ENCODE assay signal across 9 cellular contexts in the genomic region with DNA sequence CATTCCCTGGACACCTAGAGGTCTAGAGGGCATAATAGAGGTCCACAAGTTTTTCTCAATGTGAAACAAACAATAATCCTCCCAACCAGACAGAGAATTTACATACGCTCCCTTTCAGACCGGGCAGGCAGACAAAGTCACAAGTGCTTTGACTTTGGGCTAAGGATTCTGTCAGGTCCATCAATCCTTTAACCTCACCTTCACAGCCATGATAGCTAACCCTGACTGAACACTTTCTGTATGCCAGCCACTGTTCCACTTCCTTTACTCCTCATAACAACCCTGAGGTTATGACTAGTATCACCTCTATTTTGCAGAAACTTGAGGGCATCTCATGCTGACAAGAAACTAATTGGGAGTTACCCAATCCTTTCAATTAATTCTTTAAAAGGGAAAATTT.
DNase-seq lines count a peak whose midpoint lies in the region; ATAC-seq, FAIRE-seq and TF ChIP-seq lines count a peak whose summit lies in the region.
"Had no signal": no experiment of that assay in that cellular context is flagged by ENCODE, and none has a peak within 500 bp of the region (broad histone marks: within the 10 kb centered on the region; RNA-seq: fewer than 3 reads in every experiment).

No MANE protein-coding gene starts in this region.

- H3K4me3 ChIP-seq in mononuclear cell (ENCODE audit: low read length) = peak overlapping the region; percentile 28
- H3K4me3 ChIP-seq in sigmoid colon = no peak overlapping the region
- no peak overlapping the region for H3K4me3 ChIP-seq in HepG2 (replicated peaks in 1 of 3; ENCODE audit: insufficient read depth in 1 of 3, low read depth in 2 of 3, low read length in 3 of 3)

- H3K27me3 Mint-ChIP-seq in IgD-negative memory B cell = no peaks in the 10 kb centered on the region

- TF ChIP-seq POLR2A in sigmoid colon (IDR thresholded peaks at IDR 0.05) = no peak
- TF ChIP-seq POLR2A in HepG2 (IDR thresholded peaks at IDR 0.05; ENCODE audit: insufficient read depth in 1 of 2, low read depth in 2 of 2, low read length in 2 of 2) = no peak

- peak overlapping the region; percentile 72 to 94 (median 82) for H3K27ac Mint-ChIP-seq in IgD-negative memory B cell

- H3K27ac ChIP-seq in sigmoid colon = no peak overlapping the region
- H3K27ac ChIP-seq in HepG2 (ENCODE audit: extremely low read length, insufficient read depth, low read length) = no peak overlapping the region

- TF ChIP-seq CTCF in sigmoid colon (IDR thresholded peaks at IDR 0.05) = no peak
- TF ChIP-seq CTCF in HepG2 (CRISPR knock-in tag; IDR thresholded peaks at IDR 0.05) = no peak

- WGBS in sigmoid colon, 2 donors = 50 to 69% methylated on average over 2 of the region's 2 CpGs
- WGBS in HepG2 (ENCODE audit: low lambda C conversion rate) = 25% methylated on average over 2 of the region's 2 CpGs

- POLR2A ChIA-PET in HepG2 (lab: Yijun Ruan, JAX) = no interaction called here

- no peak for TF ChIP-seq RAD21 in HepG2 (CRISPR knock-in tag; IDR thresholded peaks at IDR 0.05)

- H3K9ac ChIP-seq in HepG2 (ENCODE audit: insufficient read depth, low read depth, low read length) = no peak overlapping the region

- H3K4me3 Mint-ChIP-seq in IgD-negative memory B cell = peak overlapping the region; percentile 73 to 94 (median 90)

- peak; percentile 20 for ATAC-seq in GM18858 (IDR thresholded peaks at IDR 0.05; ENCODE audit: unreplicated experiment)
- peak; percentile 12 for ATAC-seq in GM21786 (IDR thresholded peaks at IDR 0.05; ENCODE audit: unreplicated experiment)
- no peak for ATAC-seq in HepG2

- no peaks in the 10 kb centered on the region for H3K9me3 Mint-ChIP-seq in IgD-negative memory B cell

- H2AFZ ChIP-seq in HepG2 (ENCODE audit: low read length) = no peak overlapping the region

- TF ChIP-seq EP300 in sigmoid colon (IDR thresholded peaks at IDR 0.05) (no peak), HepG2 (IDR thresholded peaks at IDR 0.05; ENCODE audit: low read depth in 2 of 2, low read length in 2 of 2) (no peak), HepG2 (CRISPR knock-in tag; IDR thresholded peaks at IDR 0.05; ENCODE audit: borderline replicate concordance) (no peak)

- H3K4me1 Mint-ChIP-seq in IgD-negative memory B cell = peaks cover 23 to 27% (median 25%) of the 10 kb centered on the region in 3 donors

- no TSS peak for BruUV-seq in HepG2 (replicated peaks; lab: Mats Ljungman, UMichigan)

- intact Hi-C loops in sigmoid colon (cut with DNase I) (no loop called here), HepG2 (cut with micrococcal nuclease; ENCODE audit: unreplicated experiment) (no loop called here)

- peaks cover 1% of the 10 kb centered on the region for H3K36me3 Mint-ChIP-seq in IgD-negative memory B cell

- H3K27me3 ChIP-seq in mononuclear cell (ENCODE audit: insufficient read depth, low read length) (no peaks in the 10 kb centered on the region), sigmoid colon (no peaks in the 10 kb centered on the region), HepG2 (ENCODE audit: control insufficient read depth in 1 of 2, insufficient read depth in 2 of 2, low read length in 2 of 2) (no peaks in the 10 kb centered on the region)

- H3K36me3 ChIP-seq in sigmoid colon = no peaks in the 10 kb centered on the region
- H3K36me3 ChIP-seq in HepG2 (replicated peaks in 1 of 2; ENCODE audit: control insufficient read depth in 1 of 2, insufficient read depth in 2 of 2, low read length in 2 of 2) = no peaks in the 10 kb centered on the region

- CTCF ChIA-PET in HepG2 (lab: Yijun Ruan, JAX; ENCODE audit: low intra/inter-chr PET ratio, low total read pairs) = no interaction called here

- no peaks in the 10 kb centered on the region for H4K20me1 ChIP-seq in HepG2 (ENCODE audit: insufficient read depth, low read length)

- H3K9me3 ChIP-seq in mononuclear cell (ENCODE audit: low read depth, low read length) (no peaks in the 10 kb centered on the region), sigmoid colon (no peaks in the 10 kb centered on the region), HepG2 (ENCODE audit: low read length) (peaks cover under 1% of the 10 kb centered on the region; the same call in 1 of the 2 replicates)

- DNase-seq in germinal center (ENCODE audit: low spot score) (no peak), sigmoid colon (no peak), HepG2 (ENCODE audit: low spot score) (no peak), DMS53 (lab: John Stamatoyannopoulos, UW) (no peak)
- DNase-seq: left cardiac atrium had no signal

- H3K79me2 ChIP-seq in HepG2 (ENCODE audit: insufficient read depth, low read length) = no peaks in the 10 kb centered on the region

- H3K4me2 ChIP-seq in HepG2 (ENCODE audit: low read depth, low read length) = no peak overlapping the region

- FAIRE-seq in HepG2 (lab: Jason Lieb, UNC) = no peak

- in situ Hi-C loops in HepG2 (cut with HindIII; ENCODE audit: extremely low pct_ligation_motif_present, low pct_unique_long_range_greater_than_20kb) = no loop called here

- H3K4me1 ChIP-seq in mononuclear cell (ENCODE audit: insufficient read depth, low read length) (peaks cover 21% of the 10 kb centered on the region), sigmoid colon (no peaks in the 10 kb centered on the region), HepG2 (ENCODE audit: insufficient read depth, low read length) (no peaks in the 10 kb centered on the region)

TF ChIP-seq in HepG2, 621 proteins besides CTCF, POLR2A, EP300 and RAD21 (continues in another document):
- TF ChIP-seq ZNF180 (CRISPR knock-in tag; IDR thresholded peaks at IDR 0.05; ENCODE audit: borderline replicate concordance, low read depth) (no peak), HCFC1 (IDR thresholded peaks at IDR 0.05; ENCODE audit: low read depth, low read length) (no peak), ZNF24 (IDR thresholded peaks at IDR 0.05) (no peak), HNRNPH1 (optimal IDR thresholded peaks at IDR 0.05; ENCODE audit: low read depth, low read length) (no peak), ZNF746 (CRISPR knock-in tag; IDR thresholded peaks at IDR 0.05) (no peak), POLR2AphosphoS2 (IDR thresholded peaks at IDR 0.05; ENCODE audit: low read depth, low read length) (no peak), ZFYVE20 (CRISPR knock-in tag; IDR thresholded peaks at IDR 0.05; ENCODE audit: borderline replicate concordance, low read depth) (no peak), MYNN (CRISPR knock-in tag; IDR thresholded peaks at IDR 0.05; ENCODE audit: low read depth) (no peak), AKAP8 (CRISPR knock-in tag; IDR thresholded peaks at IDR 0.05) (no peak), ZSCAN20 (CRISPR knock-in tag; IDR thresholded peaks at IDR 0.05; ENCODE audit: borderline replicate concordance) (no peak), PAWR (CRISPR knock-in tag; IDR thresholded peaks at IDR 0.05; ENCODE audit: borderline replicate concordance) (no peak), ZNF431 (CRISPR knock-in tag; IDR thresholded peaks at IDR 0.05; ENCODE audit: borderline replicate concordance, low read depth) (no peak), PRDM10 (CRISPR knock-in tag; IDR thresholded peaks at IDR 0.05; ENCODE audit: low read depth) (no peak), STAG1 (CRISPR knock-in tag; IDR thresholded peaks at IDR 0.05) (no peak)
- TF ChIP-seq, protein P1, sequence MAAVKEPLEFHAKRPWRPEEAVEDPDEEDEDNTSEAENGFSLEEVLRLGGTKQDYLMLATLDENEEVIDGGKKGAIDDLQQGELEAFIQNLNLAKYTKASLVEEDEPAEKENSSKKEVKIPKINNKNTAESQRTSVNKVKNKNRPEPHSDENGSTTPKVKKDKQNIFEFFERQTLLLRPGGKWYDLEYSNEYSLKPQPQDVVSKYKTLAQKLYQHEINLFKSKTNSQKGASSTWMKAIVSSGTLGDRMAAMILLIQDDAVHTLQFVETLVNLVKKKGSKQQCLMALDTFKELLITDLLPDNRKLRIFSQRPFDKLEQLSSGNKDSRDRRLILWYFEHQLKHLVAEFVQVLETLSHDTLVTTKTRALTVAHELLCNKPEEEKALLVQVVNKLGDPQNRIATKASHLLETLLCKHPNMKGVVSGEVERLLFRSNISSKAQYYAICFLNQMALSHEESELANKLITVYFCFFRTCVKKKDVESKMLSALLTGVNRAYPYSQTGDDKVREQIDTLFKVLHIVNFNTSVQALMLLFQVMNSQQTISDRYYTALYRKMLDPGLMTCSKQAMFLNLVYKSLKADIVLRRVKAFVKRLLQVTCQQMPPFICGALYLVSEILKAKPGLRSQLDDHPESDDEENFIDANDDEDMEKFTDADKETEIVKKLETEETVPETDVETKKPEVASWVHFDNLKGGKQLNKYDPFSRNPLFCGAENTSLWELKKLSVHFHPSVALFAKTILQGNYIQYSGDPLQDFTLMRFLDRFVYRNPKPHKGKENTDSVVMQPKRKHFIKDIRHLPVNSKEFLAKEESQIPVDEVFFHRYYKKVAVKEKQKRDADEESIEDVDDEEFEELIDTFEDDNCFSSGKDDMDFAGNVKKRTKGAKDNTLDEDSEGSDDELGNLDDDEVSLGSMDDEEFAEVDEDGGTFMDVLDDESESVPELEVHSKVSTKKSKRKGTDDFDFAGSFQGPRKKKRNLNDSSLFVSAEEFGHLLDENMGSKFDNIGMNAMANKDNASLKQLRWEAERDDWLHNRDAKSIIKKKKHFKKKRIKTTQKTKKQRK (IDR thresholded peaks at IDR 0.05; ENCODE audit: low read length) = no peak
